In the genomic region with DNA sequence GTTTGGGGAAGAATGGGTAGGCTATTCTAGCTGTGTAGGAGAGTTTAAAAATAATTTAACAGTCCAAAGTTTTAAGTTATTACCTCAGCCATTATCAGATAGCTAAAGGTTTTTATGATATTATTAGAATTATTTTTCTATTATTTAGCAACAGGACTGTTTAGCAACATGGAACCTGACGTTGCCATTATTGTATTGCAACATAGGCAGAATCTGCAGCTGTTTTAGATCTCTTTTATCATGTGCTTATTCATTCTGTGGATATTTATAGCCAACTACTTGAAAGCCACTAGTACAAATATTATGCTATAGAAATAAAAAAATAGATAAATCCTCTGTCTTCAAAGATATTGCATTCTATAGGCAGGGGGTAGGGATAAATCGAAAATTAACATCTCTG, we compare ENCODE assay signal across 15 cellular contexts.
DNase-seq lines count a peak whose midpoint lies in the region; ATAC-seq and TF ChIP-seq lines count a peak whose summit lies in the region.
"Had no signal": no experiment of that assay in that cellular context is flagged by ENCODE, and none has a peak within 500 bp of the region (broad histone marks: within the 10 kb centered on the region; RNA-seq: fewer than 3 reads in every experiment).

No MANE protein-coding gene starts in this region.

- intact Hi-C loops in MCF 10A (cut with micrococcal nuclease), result no loop called here
- intact Hi-C loops in mammary epithelial cell (cut with micrococcal nuclease), result no loop called here
- intact Hi-C loops in head of caudate nucleus (cut with DNase I), result no loop called here

- no peaks in the 10 kb centered on the region for H3K36me3 ChIP-seq in mammary epithelial cell (ENCODE audit: insufficient read depth, low read length)
- H3K36me3 ChIP-seq: HAP-1 had no signal

- no peak overlapping the region for H3K4me3 Mint-ChIP-seq in MCF 10A (ENCODE audit: unreplicated experiment)
- H3K4me3 Mint-ChIP-seq: CD4-positive, alpha-beta T cell had no signal

- no peak overlapping the region for H3K9ac ChIP-seq in mammary epithelial cell (ENCODE audit: insufficient read depth, low read length)
- H3K9ac ChIP-seq: GM23248 had no signal

- dilution Hi-C loops in mammary epithelial cell (cut with HindIII; ENCODE audit: low sequenced_read_pairs), result no loop called here

- H3K27me3 ChIP-seq in mammary epithelial cell (ENCODE audit: insufficient read depth, low read length), result no peaks in the 10 kb centered on the region
- H3K27me3 ChIP-seq in foreskin keratinocyte, result no peaks in the 10 kb centered on the region

- ATAC-seq in foreskin keratinocyte (no peak), HG03280 (IDR thresholded peaks at IDR 0.05; ENCODE audit: unreplicated experiment) (no peak)
- ATAC-seq: A549 had no signal

- no peaks in the 10 kb centered on the region for H4K20me1 ChIP-seq in mammary epithelial cell (ENCODE audit: insufficient read depth, low read length)

- H3K4me1 Mint-ChIP-seq in MCF 10A (ENCODE audit: insufficient read depth, unreplicated experiment), result no peaks in the 10 kb centered on the region

- H3K27me3 Mint-ChIP-seq in MCF 10A (ENCODE audit: insufficient read depth, unreplicated experiment), result no peaks in the 10 kb centered on the region
- H3K27me3 Mint-ChIP-seq: CD4-positive, alpha-beta T cell had no signal

- no peak overlapping the region for H2AFZ ChIP-seq in mammary epithelial cell (ENCODE audit: low read depth, low read length)
- H2AFZ ChIP-seq: GM23248 had no signal

- CTCF ChIA-PET in MCF 10A (lab: Yijun Ruan, JAX) (interaction anchor here (0.5 kb wide), 1 partner anchor 256 kb away, joined by 3 read pairs; no protein-coding TSS in a partner anchor), mammary epithelial cell (lab: Charles Lee; ENCODE audit: low non-redundant PET) (no interaction called here)

- H3K9me3 ChIP-seq in mammary epithelial cell (replicated peaks; ENCODE audit: insufficient read depth, low read length), result no peaks in the 10 kb centered on the region
- H3K9me3 ChIP-seq: A549, Caco-2, HAP-1 had no signal

- TF ChIP-seq CTCF in MCF 10A (IDR thresholded peaks at IDR 0.05; ENCODE audit: unreplicated experiment) (no peak), mammary epithelial cell (conservative IDR thresholded peaks at IDR 0.05 in 1 of 2, IDR thresholded peaks at IDR 0.05 in 1 of 2; ENCODE audit: extremely low read depth in 1 of 2, insufficient read depth in 1 of 2, low read depth in 1 of 2, low read length in 2 of 2) (no peak), choroid plexus epithelial cell (conservative IDR thresholded peaks at IDR 0.05; ENCODE audit: low read depth, low read length) (no peak), foreskin keratinocyte (conservative IDR thresholded peaks at IDR 0.05) (no peak)

- H3K79me2 ChIP-seq in mammary epithelial cell (ENCODE audit: insufficient read depth, low read length), result no peaks in the 10 kb centered on the region

- H3K27ac Mint-ChIP-seq in MCF 10A (ENCODE audit: low read depth, unreplicated experiment), result peak overlapping the region; percentile 21
- H3K27ac Mint-ChIP-seq: CD4-positive, alpha-beta T cell had no signal

- no peaks in the 10 kb centered on the region for H3K9me3 Mint-ChIP-seq in MCF 10A (ENCODE audit: unreplicated experiment)

- H3K4me3 ChIP-seq in mammary epithelial cell (replicated peaks in 1 of 3; ENCODE audit: insufficient read depth in 1 of 3, low read depth in 2 of 3, low read length in 3 of 3) (no peak overlapping the region), choroid plexus epithelial cell (ENCODE audit: low read depth, low read length) (no peak overlapping the region)
- H3K4me3 ChIP-seq: A549, GM23248, HAP-1 had no signal

- POLR2A ChIA-PET in MCF 10A (lab: Yijun Ruan, JAX), result interaction anchor here (1.2 kb wide), 1 partner anchor 38 kb away, joined by 3 read pairs; no protein-coding TSS in a partner anchor

- BruUV-seq in MCF 10A (replicated peaks; lab: Mats Ljungman, UMichigan) (no TSS peak), mammary epithelial cell (replicated peaks; lab: Mats Ljungman, UMichigan) (no TSS peak)

- H3K27ac ChIP-seq in mammary epithelial cell (ENCODE audit: insufficient read depth, low read depth, low read length) (no peak overlapping the region), foreskin keratinocyte (peak overlapping the region; percentile 93)
- H3K27ac ChIP-seq: 22Rv1, A549, C4-2B, GM23248 had no signal

- DNase-seq in MCF 10A (ENCODE audit: unreplicated experiment), result no peak
- no peak for DNase-seq in mammary epithelial cell
- DNase-seq in choroid plexus epithelial cell (ENCODE audit: low read depth), result peak; percentile 23
- DNase-seq in foreskin keratinocyte, result no peak
- no peak for DNase-seq in HCEC 1CT
- no peak for DNase-seq in head of caudate nucleus
- DNase-seq: AML-193; Caco-2; CD4-positive, alpha-beta T cell; GM23248 had no signal

- WGBS in mammary epithelial cell (ENCODE audit: low coverage, missing lambda C conversion rate), result 61% methylated on average over 2 of the region's 2 CpGs

- in situ Hi-C loops in mammary epithelial cell (cut with MboI; ENCODE audit: low sequenced_read_pairs in 2 of 2), result no loop called here

- H3K4me1 ChIP-seq in mammary epithelial cell (ENCODE audit: insufficient read depth, low read length) (peaks cover 7% of the 10 kb centered on the region), foreskin keratinocyte (peaks cover 5% of the 10 kb centered on the region)
- H3K4me1 ChIP-seq: A549, Caco-2, HAP-1 had no signal

- H3K4me2 ChIP-seq in mammary epithelial cell (ENCODE audit: insufficient read depth, low read depth, low read length), result no peak overlapping the region
- H3K4me2 ChIP-seq: A549 had no signal

- no peaks in the 10 kb centered on the region for H3K36me3 Mint-ChIP-seq in MCF 10A (ENCODE audit: insufficient read depth, unreplicated experiment)
